ENCODE assay signal across 9 cellular contexts in the genomic region with DNA sequence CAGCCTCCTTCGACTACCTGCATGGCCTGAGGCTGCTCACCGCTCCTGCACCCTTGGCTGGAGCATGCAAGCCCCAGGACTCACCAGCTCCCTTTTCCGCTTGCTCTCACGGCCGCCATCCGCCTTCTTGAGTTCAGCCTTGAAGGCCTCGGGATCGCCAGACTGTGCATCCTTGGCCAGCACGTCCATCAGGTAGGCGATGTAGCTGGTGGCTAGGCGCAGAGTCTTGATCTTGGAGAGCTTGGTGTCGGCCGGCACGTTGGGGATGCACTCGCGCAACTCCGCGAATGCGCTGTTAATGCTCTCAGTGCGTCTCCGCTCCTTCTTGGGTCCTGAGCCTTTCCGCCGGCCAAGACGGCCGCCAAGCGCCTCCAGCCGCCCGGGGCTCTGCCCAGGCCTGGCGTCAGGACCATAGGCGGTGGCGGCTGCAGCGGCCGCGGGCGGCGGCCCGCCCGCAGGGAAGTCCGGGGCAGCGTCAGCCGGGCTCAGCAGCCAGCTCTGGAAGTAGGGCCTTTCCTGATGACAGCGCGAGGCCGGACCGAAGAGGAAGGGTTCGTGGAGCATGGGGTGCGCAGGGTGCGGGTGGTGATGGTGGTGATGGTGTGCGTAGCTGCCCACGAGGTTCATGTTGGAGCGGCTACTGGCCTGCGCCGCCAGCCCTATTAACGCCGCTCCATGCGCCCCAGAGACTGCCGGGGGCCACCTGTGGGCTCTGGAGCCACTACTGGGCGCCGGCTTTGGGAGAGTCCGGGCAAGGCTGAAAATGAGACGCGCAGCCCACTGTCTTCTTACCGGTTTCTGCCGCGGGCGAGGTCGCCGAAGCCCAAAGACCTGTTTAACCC. TPM values are rescaled to one million over a fixed set of nuclear protein-coding genes. Genes with fewer than 3 reads are reported as not detected.
DNase-seq lines count a peak whose midpoint lies in the region; ATAC-seq and TF ChIP-seq lines count a peak whose summit lies in the region.
"Had no signal": no experiment of that assay in that cellular context is flagged by ENCODE, and none has a peak within 500 bp of the region (broad histone marks: within the 10 kb centered on the region; RNA-seq: fewer than 3 reads in every experiment).

No MANE protein-coding gene starts in this region.

- H3K4me3 ChIP-seq in coronary artery (peak overlapping the region; percentile 65), mesodermal cell (ENCODE audit: extremely low read depth, insufficient read depth, low read length, poor library complexity, severe bottlenecking) (peak overlapping the region; percentile 82)

- ATAC-seq in Right ventricle myocardium inferior, result peak; percentile 45
- no peak for ATAC-seq in GM18870 (IDR thresholded peaks at IDR 0.05; ENCODE audit: unreplicated experiment)
- no peak for ATAC-seq in HG03175 (IDR thresholded peaks at IDR 0.05; ENCODE audit: unreplicated experiment)

- peaks cover 40% of the 10 kb centered on the region for H3K36me3 ChIP-seq in mesodermal cell (ENCODE audit: control insufficient read depth, insufficient read depth, low read length)

- H3K4me1 ChIP-seq in mesodermal cell (ENCODE audit: control insufficient read depth, insufficient read depth, low read length, poor library complexity, severe bottlenecking), result peaks cover 31% of the 10 kb centered on the region

- DNase-seq in Right ventricle myocardium inferior (ENCODE audit: missing footprints) (no peak), cardiac septum (ENCODE audit: low spot score) (no peak), coronary artery (ENCODE audit: low spot score) (no peak), AG08396 (ENCODE audit: low spot score) (no peak), mucosa of gallbladder (ENCODE audit: low spot score) (no peak)

- intact Hi-C loops in Right ventricle myocardium inferior (cut with DNase I) (loop anchor here (10.0 kb wide), 2 partner anchors 277 to 377 kb away; a partner anchor contains a TSS), cardiac septum (cut with DNase I) (no loop called here)

- H3K9me3 ChIP-seq in mesodermal cell (ENCODE audit: control insufficient read depth, low read length), result no peaks in the 10 kb centered on the region

- H3K27ac ChIP-seq in coronary artery, result no peak overlapping the region
- H3K27ac ChIP-seq in mesodermal cell (ENCODE audit: low read depth, low read length, severe bottlenecking), result peak overlapping the region; percentile 84
- H3K27ac ChIP-seq: HL-60 had no signal

- TF ChIP-seq CTCF in coronary artery (IDR thresholded peaks at IDR 0.05), result no peak

- WGBS in mesodermal cell (ENCODE audit: insufficient coverage in 2 of 2), 2 experiments, result 0 to 1% methylated on average over 39 to 66 of the region's 68 CpGs

RNA-seq across cellular contexts. Expression of a gene that starts 0.4 kb away (rescaled TPM):
- 29.8 TPM for total RNA-seq in Right ventricle myocardium inferior
- 18.3 TPM for total RNA-seq in cardiac septum
- polyA plus RNA-seq in mesodermal cell (2013, experiment 1 of 2), result 366 TPM
- 464 TPM for polyA plus RNA-seq in mesodermal cell (2013, experiment 2 of 2)
- total RNA-seq in mucosa of gallbladder, result 2.7 TPM

RNA-seq across cellular contexts. Expression of a gene that starts 31.8 kb away (rescaled TPM):
- total RNA-seq in Right ventricle myocardium inferior, result 39.2 TPM
- 32.3 TPM for total RNA-seq in cardiac septum
- polyA plus RNA-seq in mesodermal cell (2013, experiment 1 of 2), result 60.6 TPM
- polyA plus RNA-seq in mesodermal cell (2013, experiment 2 of 2), result 64.0 TPM
- total RNA-seq in mucosa of gallbladder, result 54.7 TPM
